8 cellular contexts compared by ENCODE assay signal in genomic region chr19:48469056-48469881, GRCh38.
A peak's percentile ranks its signal among the peaks of the same experiment; 100 is the strongest.
DNase-seq lines count a peak whose midpoint lies in the region; ATAC-seq lines count a peak whose summit lies in the region.

Gene CYTH2 (plus strand): TSS chr19:48469369. CDS start chr19:48469508, 139 bp downstream.

- no peaks in the 10 kb centered on the region for H3K27me3 ChIP-seq in layer of hippocampus (ENCODE audit: control insufficient read depth, insufficient read depth, low read length)

- DNase-seq in Ammon's horn (ENCODE audit: low spot score) (peak; percentile 100), NCI-H524 treated with DMSO at 0.1 percent for 48 hours (lab: John Stamatoyannopoulos, UW) (peak; percentile 99)
- DNase-seq in activated CD4-positive, alpha-beta T cell treated with anti-CD3 and anti-CD28 coated beads for 48 hours, result peak; percentile 100
- peak; percentile 100 for DNase-seq in stimulated activated CD4-positive, alpha-beta T cell treated with anti-CD3 and anti-CD28 coated beads, Interleukin-1b, Interleukin-23, amount 100 ng/mL, for 48 hours

- peak within 1 kb of the TSS; percentile 92 for H3K27ac ChIP-seq in cingulate gyrus (ENCODE audit: low read depth, low read length)
- H3K27ac ChIP-seq in layer of hippocampus (ENCODE audit: low read depth, low read length), result peak within 1 kb of the TSS; percentile 94

- ATAC-seq in GM19324 (IDR thresholded peaks at IDR 0.05; ENCODE audit: low FRiP score, unreplicated experiment) (peak; percentile 96), HG03460 (IDR thresholded peaks at IDR 0.05; ENCODE audit: unreplicated experiment) (peak; percentile 87)

Comparison
In these comparisons a context has a peak if more than half of its experiments do, and no peak if none do; other contexts are left out.
1. Peak in every context shown above with its lines: DNase-seq, ATAC-seq and H3K27ac ChIP-seq.